1 cellular context compared by ENCODE assay signal in the genomic region with DNA sequence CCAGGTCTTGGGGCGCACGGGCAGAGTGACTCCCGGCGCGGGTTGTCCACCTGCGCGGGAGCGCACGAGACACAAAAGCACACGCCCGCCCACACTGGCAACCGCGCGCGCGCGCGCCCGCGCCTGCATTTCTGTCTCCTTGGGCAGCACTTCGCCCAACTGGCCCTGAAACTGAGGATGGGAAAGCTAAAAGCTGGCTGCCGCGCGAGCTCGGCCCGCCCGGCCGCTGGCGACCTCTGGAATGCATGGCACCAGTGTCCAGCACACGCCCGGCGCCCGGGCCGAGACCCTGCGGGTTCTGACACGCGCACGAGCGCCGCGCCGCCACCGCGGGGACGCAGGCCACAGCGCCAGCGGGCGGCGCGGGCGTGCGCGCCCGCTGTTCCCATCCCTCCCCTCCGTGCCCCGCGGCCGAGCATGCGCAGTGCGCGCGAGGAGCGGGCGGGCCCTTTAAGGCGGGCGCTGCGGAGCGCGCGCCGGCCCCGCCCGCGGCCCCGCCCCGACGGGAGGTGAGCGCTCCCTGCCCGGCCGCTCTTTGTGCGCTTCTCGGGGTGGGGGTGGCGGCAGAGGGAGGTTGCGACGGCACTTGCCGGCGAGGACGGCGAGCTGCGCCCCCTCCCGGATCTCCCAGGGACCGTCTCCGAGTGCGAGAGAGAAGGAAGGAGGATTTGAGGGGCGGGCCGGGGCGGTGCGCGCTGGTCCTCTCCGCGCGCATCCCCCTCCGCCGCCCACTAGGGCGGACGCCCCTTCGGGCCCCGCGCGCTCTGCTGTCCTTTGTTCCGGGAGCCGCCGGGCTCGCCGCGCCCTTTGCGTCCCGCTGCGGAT.
TF ChIP-seq lines count a peak whose summit lies in the region.

No MANE protein-coding gene starts in this region.

TF ChIP-seq in K562, 482 proteins besides CTCF, POLR2A, EP300 and RAD21 (continued from another document and continues in another):
- TF ChIP-seq, protein P1, sequence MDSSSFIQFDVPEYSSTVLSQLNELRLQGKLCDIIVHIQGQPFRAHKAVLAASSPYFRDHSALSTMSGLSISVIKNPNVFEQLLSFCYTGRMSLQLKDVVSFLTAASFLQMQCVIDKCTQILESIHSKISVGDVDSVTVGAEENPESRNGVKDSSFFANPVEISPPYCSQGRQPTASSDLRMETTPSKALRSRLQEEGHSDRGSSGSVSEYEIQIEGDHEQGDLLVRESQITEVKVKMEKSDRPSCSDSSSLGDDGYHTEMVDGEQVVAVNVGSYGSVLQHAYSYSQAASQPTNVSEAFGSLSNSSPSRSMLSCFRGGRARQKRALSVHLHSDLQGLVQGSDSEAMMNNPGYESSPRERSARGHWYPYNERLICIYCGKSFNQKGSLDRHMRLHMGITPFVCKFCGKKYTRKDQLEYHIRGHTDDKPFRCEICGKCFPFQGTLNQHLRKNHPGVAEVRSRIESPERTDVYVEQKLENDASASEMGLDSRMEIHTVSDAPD (CRISPR knock-in tag; IDR thresholded peaks at IDR 0.05) = no peak
- no peak for TF ChIP-seq ZNF764 (CRISPR knock-in tag; IDR thresholded peaks at IDR 0.05; ENCODE audit: low read depth)
- TF ChIP-seq SMARCA4 (IDR thresholded peaks at IDR 0.05) = no peak
- peak; percentile 57; the same call in 1 of the 2 replicates for TF ChIP-seq MYC (IDR thresholded peaks at IDR 0.05; ENCODE audit: low read depth, low read length)
- TF ChIP-seq MYC (CRISPR knock-in tag; IDR thresholded peaks at IDR 0.05; ENCODE audit: borderline replicate concordance, low read depth) = peak; percentile 30; the same call in 1 of the 2 replicates
- TF ChIP-seq RBM15 (IDR thresholded peaks at IDR 0.05; ENCODE audit: insufficient read depth, low read length) = no peak
- TF ChIP-seq C11orf30 (IDR thresholded peaks at IDR 0.05; ENCODE audit: low read depth) = no peak
- TF ChIP-seq SMAD3 (CRISPR knock-in tag; conservative IDR thresholded peaks at IDR 0.05) = no peak
- no peak for TF ChIP-seq ZNF146 (CRISPR knock-in tag; IDR thresholded peaks at IDR 0.05; ENCODE audit: unreplicated experiment)
- TF ChIP-seq, protein P2, sequence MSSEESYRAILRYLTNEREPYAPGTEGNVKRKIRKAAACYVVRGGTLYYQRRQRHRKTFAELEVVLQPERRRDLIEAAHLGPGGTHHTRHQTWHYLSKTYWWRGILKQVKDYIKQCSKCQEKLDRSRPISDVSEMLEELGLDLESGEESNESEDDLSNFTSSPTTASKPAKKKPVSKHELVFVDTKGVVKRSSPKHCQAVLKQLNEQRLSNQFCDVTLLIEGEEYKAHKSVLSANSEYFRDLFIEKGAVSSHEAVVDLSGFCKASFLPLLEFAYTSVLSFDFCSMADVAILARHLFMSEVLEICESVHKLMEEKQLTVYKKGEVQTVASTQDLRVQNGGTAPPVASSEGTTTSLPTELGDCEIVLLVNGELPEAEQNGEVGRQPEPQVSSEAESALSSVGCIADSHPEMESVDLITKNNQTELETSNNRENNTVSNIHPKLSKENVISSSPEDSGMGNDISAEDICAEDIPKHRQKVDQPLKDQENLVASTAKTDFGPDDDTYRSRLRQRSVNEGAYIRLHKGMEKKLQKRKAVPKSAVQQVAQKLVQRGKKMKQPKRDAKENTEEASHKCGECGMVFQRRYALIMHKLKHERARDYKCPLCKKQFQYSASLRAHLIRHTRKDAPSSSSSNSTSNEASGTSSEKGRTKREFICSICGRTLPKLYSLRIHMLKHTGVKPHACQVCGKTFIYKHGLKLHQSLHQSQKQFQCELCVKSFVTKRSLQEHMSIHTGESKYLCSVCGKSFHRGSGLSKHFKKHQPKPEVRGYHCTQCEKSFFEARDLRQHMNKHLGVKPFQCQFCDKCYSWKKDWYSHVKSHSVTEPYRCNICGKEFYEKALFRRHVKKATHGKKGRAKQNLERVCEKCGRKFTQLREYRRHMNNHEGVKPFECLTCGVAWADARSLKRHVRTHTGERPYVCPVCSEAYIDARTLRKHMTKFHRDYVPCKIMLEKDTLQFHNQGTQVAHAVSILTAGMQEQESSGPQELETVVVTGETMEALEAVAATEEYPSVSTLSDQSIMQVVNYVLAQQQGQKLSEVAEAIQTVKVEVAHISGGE (CRISPR knock-in tag; IDR thresholded peaks at IDR 0.05) = peak in 1 of 3 experiments; percentile 73; a peak in 2 of 6 replicates
- no peak for TF ChIP-seq MED1 (CRISPR knock-in tag; IDR thresholded peaks at IDR 0.05; ENCODE audit: borderline replicate concordance)
- no peak for TF ChIP-seq FOXJ2 (tag; IDR thresholded peaks at IDR 0.05)
- TF ChIP-seq XRCC5 (IDR thresholded peaks at IDR 0.05; ENCODE audit: low read depth, low read length) = peak; percentile 66; the same call in 1 of the 2 replicates
- TF ChIP-seq SMARCE1 (IDR thresholded peaks at IDR 0.05) = no peak
- TF ChIP-seq, protein P3, sequence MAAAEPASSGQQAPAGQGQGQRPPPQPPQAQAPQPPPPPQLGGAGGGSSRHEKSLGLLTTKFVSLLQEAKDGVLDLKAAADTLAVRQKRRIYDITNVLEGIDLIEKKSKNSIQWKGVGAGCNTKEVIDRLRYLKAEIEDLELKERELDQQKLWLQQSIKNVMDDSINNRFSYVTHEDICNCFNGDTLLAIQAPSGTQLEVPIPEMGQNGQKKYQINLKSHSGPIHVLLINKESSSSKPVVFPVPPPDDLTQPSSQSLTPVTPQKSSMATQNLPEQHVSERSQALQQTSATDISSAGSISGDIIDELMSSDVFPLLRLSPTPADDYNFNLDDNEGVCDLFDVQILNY (CRISPR knock-in tag; IDR thresholded peaks at IDR 0.05) = no peak
- TF ChIP-seq POLR3A (IDR thresholded peaks at IDR 0.05; ENCODE audit: borderline replicate concordance, extremely low read depth, insufficient read depth, insufficient read length) = no peak
- TF ChIP-seq BRCA1 (IDR thresholded peaks at IDR 0.05) = no peak
- no peak for TF ChIP-seq BRCA1 (CRISPR knock-in tag; IDR thresholded peaks at IDR 0.05)
- TF ChIP-seq CHD4 (IDR thresholded peaks at IDR 0.05; ENCODE audit: insufficient read depth, insufficient replicate concordance, low read depth, low read length, poor library complexity, severe bottlenecking) = no peak
- no peak for TF ChIP-seq FOXM1 (IDR thresholded peaks at IDR 0.05; ENCODE audit: low read depth)
- TF ChIP-seq FOXM1 (CRISPR knock-in tag; IDR thresholded peaks at IDR 0.05; ENCODE audit: low read depth) = no peak
- peak; percentile 95 for TF ChIP-seq CXXC5 (CRISPR knock-in tag; IDR thresholded peaks at IDR 0.05)
- TF ChIP-seq HNRNPUL1 (IDR thresholded peaks at IDR 0.05; ENCODE audit: low read length) = no peak
- TF ChIP-seq ZNF583 (CRISPR knock-in tag; IDR thresholded peaks at IDR 0.05) = no peak
- TF ChIP-seq RCOR1 (IDR thresholded peaks at IDR 0.05; ENCODE audit: borderline replicate concordance in 1 of 2, low read depth in 2 of 2, low read length in 2 of 2) = peak in 1 of 2 experiments; percentile 71; a peak in 3 of 4 replicates
- no peak for TF ChIP-seq ZNF24 (IDR thresholded peaks at IDR 0.05)
- no peak for TF ChIP-seq FUS (optimal IDR thresholded peaks at IDR 0.05; ENCODE audit: low read depth, low read length)
- no peak for TF ChIP-seq ZZZ3 (IDR thresholded peaks at IDR 0.05)
- no peak for TF ChIP-seq TOE1 (IDR thresholded peaks at IDR 0.05; ENCODE audit: borderline replicate concordance)
- TF ChIP-seq TOE1 (CRISPR knock-in tag; IDR thresholded peaks at IDR 0.05; ENCODE audit: borderline replicate concordance, low read depth) = no peak
- TF ChIP-seq CBX1 (IDR thresholded peaks at IDR 0.05; ENCODE audit: low read depth) = no peak
- peak; percentile 91 to 93 for TF ChIP-seq NRF1 (conservative IDR thresholded peaks at IDR 0.05 in 1 of 2, IDR thresholded peaks at IDR 0.05 in 1 of 2)
- peak in 1 of 2 experiments; percentile 77; a peak in 2 of 4 replicates for TF ChIP-seq TRIM24 (IDR thresholded peaks at IDR 0.05)
- peak; percentile 25 for TF ChIP-seq NEUROD1 (IDR thresholded peaks at IDR 0.05; ENCODE audit: borderline replicate concordance, low read depth, low read length, partially characterized antibody)
- TF ChIP-seq, protein P4, sequence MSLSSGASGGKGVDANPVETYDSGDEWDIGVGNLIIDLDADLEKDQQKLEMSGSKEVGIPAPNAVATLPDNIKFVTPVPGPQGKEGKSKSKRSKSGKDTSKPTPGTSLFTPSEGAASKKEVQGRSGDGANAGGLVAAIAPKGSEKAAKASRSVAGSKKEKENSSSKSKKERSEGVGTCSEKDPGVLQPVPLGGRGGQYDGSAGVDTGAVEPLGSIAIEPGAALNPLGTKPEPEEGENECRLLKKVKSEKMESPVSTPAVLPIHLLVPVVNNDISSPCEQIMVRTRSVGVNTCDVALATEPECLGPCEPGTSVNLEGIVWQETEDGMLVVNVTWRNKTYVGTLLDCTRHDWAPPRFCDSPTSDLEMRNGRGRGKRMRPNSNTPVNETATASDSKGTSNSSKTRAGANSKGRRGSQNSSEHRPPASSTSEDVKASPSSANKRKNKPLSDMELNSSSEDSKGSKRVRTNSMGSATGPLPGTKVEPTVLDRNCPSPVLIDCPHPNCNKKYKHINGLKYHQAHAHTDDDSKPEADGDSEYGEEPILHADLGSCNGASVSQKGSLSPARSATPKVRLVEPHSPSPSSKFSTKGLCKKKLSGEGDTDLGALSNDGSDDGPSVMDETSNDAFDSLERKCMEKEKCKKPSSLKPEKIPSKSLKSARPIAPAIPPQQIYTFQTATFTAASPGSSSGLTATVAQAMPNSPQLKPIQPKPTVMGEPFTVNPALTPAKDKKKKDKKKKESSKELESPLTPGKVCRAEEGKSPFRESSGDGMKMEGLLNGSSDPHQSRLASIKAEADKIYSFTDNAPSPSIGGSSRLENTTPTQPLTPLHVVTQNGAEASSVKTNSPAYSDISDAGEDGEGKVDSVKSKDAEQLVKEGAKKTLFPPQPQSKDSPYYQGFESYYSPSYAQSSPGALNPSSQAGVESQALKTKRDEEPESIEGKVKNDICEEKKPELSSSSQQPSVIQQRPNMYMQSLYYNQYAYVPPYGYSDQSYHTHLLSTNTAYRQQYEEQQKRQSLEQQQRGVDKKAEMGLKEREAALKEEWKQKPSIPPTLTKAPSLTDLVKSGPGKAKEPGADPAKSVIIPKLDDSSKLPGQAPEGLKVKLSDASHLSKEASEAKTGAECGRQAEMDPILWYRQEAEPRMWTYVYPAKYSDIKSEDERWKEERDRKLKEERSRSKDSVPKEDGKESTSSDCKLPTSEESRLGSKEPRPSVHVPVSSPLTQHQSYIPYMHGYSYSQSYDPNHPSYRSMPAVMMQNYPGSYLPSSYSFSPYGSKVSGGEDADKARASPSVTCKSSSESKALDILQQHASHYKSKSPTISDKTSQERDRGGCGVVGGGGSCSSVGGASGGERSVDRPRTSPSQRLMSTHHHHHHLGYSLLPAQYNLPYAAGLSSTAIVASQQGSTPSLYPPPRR (CRISPR knock-in tag; IDR thresholded peaks at IDR 0.05; ENCODE audit: borderline replicate concordance) = no peak
- no peak for TF ChIP-seq TCFL5 (CRISPR knock-in tag; conservative IDR thresholded peaks at IDR 0.05)
- TF ChIP-seq ZNF75A (CRISPR knock-in tag; IDR thresholded peaks at IDR 0.05) = no peak
- no peak for TF ChIP-seq MEF2A (IDR thresholded peaks at IDR 0.05; ENCODE audit: control insufficient read depth, low read depth, low read length)
- no peak for TF ChIP-seq ZNF133 (CRISPR knock-in tag; IDR thresholded peaks at IDR 0.05)
- TF ChIP-seq LARP7 (IDR thresholded peaks at IDR 0.05) = no peak
- TF ChIP-seq ZNF165 (CRISPR knock-in tag; IDR thresholded peaks at IDR 0.05; ENCODE audit: borderline replicate concordance) = no peak
- TF ChIP-seq CBFB (CRISPR knock-in tag; IDR thresholded peaks at IDR 0.05) = no peak
- no peak for TF ChIP-seq ZNF76 (CRISPR knock-in tag; IDR thresholded peaks at IDR 0.05; ENCODE audit: borderline replicate concordance)
- TF ChIP-seq GATA2 (CRISPR knock-in tag; IDR thresholded peaks at IDR 0.05) = no peak
- TF ChIP-seq HDAC8 (tag; IDR thresholded peaks at IDR 0.05) = no peak
- TF ChIP-seq, protein P5, sequence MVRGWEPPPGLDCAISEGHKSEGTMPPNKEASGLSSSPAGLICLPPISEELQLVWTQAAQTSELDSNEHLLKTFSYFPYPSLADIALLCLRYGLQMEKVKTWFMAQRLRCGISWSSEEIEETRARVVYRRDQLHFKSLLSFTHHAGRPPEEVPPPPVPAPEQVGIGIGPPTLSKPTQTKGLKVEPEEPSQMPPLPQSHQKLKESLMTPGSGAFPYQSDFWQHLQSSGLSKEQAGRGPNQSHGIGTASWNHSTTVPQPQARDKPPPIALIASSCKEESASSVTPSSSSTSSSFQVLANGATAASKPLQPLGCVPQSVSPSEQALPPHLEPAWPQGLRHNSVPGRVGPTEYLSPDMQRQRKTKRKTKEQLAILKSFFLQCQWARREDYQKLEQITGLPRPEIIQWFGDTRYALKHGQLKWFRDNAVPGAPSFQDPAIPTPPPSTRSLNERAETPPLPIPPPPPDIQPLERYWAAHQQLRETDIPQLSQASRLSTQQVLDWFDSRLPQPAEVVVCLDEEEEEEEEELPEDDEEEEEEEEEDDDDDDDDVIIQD (CRISPR knock-in tag; IDR thresholded peaks at IDR 0.05) = peak; percentile 29; the same call in 1 of the 2 replicates
- no peak for TF ChIP-seq ZNF785 (CRISPR knock-in tag; IDR thresholded peaks at IDR 0.05)
- TF ChIP-seq, protein P6, sequence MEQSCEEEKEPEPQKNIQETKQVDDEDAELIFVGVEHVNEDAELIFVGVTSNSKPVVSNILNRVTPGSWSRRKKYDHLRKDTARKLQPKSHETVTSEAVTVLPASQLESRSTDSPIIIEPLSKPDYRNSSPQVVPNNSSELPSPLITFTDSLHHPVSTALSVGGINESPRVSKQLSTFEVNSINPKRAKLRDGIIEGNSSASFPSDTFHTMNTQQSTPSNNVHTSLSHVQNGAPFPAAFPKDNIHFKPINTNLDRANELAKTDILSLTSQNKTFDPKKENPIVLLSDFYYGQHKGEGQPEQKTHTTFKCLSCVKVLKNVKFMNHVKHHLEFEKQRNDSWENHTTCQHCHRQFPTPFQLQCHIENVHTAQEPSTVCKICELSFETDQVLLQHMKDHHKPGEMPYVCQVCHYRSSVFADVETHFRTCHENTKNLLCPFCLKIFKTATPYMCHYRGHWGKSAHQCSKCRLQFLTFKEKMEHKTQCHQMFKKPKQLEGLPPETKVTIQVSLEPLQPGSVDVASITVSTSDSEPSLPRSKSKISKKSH (CRISPR knock-in tag; IDR thresholded peaks at IDR 0.05) = no peak
- TF ChIP-seq KAT7 (CRISPR knock-in tag; IDR thresholded peaks at IDR 0.05; ENCODE audit: borderline replicate concordance) = peak; percentile 91; the same call in 1 of the 2 replicates
- no peak for TF ChIP-seq MAFF (IDR thresholded peaks at IDR 0.05; ENCODE audit: low read length)
- TF ChIP-seq, protein P7, sequence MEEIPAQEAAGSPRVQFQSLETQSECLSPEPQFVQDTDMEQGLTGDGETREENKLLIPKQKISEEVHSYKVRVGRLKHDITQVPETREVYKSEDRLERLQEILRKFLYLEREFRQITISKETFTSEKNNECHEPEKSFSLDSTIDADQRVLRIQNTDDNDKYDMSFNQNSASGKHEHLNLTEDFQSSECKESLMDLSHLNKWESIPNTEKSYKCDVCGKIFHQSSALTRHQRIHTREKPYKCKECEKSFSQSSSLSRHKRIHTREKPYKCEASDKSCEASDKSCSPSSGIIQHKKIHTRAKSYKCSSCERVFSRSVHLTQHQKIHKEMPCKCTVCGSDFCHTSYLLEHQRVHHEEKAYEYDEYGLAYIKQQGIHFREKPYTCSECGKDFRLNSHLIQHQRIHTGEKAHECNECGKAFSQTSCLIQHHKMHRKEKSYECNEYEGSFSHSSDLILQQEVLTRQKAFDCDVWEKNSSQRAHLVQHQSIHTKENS (CRISPR knock-in tag; IDR thresholded peaks at IDR 0.05) = no peak
- peak; percentile 38; the same call in 1 of the 2 replicates for TF ChIP-seq CREB1 (IDR thresholded peaks at IDR 0.05)
- TF ChIP-seq CREB1 (CRISPR knock-in tag; IDR thresholded peaks at IDR 0.05) = peak; percentile 38; the same call in 1 of the 2 replicates
- peak; percentile 82 for TF ChIP-seq CHD1 (IDR thresholded peaks at IDR 0.05; ENCODE audit: low read length)
- TF ChIP-seq GTF2F1 (IDR thresholded peaks at IDR 0.05; ENCODE audit: low read depth, low read length) = no peak; the same call in 1 of the 2 replicates
- no peak for TF ChIP-seq ARID2 (IDR thresholded peaks at IDR 0.05)
- TF ChIP-seq PYGO2 (tag; IDR thresholded peaks at IDR 0.05) = no peak
